ENCODE assay signal across 23 cellular contexts in genomic region chr1:182002570-182002969, GRCh38. TPM values are rescaled to one million over a fixed set of nuclear protein-coding genes. Genes with fewer than 3 reads are reported as not detected.
DNase-seq lines count a peak whose midpoint lies in the region; ATAC-seq and TF ChIP-seq lines count a peak whose summit lies in the region.
"Had no signal": no experiment of that assay in that cellular context is flagged by ENCODE, and none has a peak within 500 bp of the region (broad histone marks: within the 10 kb centered on the region; RNA-seq: fewer than 3 reads in every experiment).

No MANE protein-coding gene starts in this region.

- H3K4me1 ChIP-seq in right atrium auricular region (no peaks in the 10 kb centered on the region), left ventricle myocardium inferior (peaks cover 12% of the 10 kb centered on the region), tibial nerve (peaks cover 0 to 23% (median 5%) of the 10 kb centered on the region in 4 donors)

- 41 to 45% methylated on average over 10 of the region's 10 CpGs for WGBS in tibial nerve, 2 donors

- DNase-seq in Right ventricle myocardium inferior (ENCODE audit: missing footprints) (peak; percentile 69), right atrium auricular region (ENCODE audit: low spot score) (no peak), left ventricle myocardium inferior (no peak), tibial nerve (ENCODE audit: low spot score in 2 of 2) (no peak)
- no peak for DNase-seq in activated CD4-positive, CD25-positive, alpha-beta regulatory T cell (lab: John Stamatoyannopoulos, UW)
- no peak for DNase-seq in activated effector memory CD4-positive, alpha-beta T cell treated with anti-CD3 and anti-CD28 coated beads, Interleukin-2, amount 50 U/mL, for 16 hours
- DNase-seq: CD4-positive, alpha-beta T cell; H9; IMR-90; MM.1S; NCI-H1694; NCI-H2029 treated with DMSO at 0.1 percent for 48 hours; NCI-H446 treated with DMSO at 0.1 percent for 48 hours; NCI-H526; NCI-H82; PC-9; SHP77 treated with DMSO at 0.1 percent for 48 hours had no signal

- TF ChIP-seq CTCF in right atrium auricular region (IDR thresholded peaks at IDR 0.05) (no peak), left ventricle myocardium inferior (IDR thresholded peaks at IDR 0.05; ENCODE audit: borderline replicate concordance) (no peak), tibial nerve (IDR thresholded peaks at IDR 0.05) (no peak)

- no peak for ATAC-seq in Right ventricle myocardium inferior
- ATAC-seq in HG03095 (IDR thresholded peaks at IDR 0.05; ENCODE audit: unreplicated experiment), result no peak

- H3K4me3 ChIP-seq in right atrium auricular region, result no peak overlapping the region
- H3K4me3 ChIP-seq in left ventricle myocardium inferior, result peak overlapping the region; percentile 8
- H3K4me3 ChIP-seq in tibial nerve, result peak overlapping the region in 1 of 4 donors; percentile 4
- H3K4me3 ChIP-seq: PC-9 had no signal

- TF ChIP-seq POLR2A in tibial nerve (IDR thresholded peaks at IDR 0.05), result no peak

- no peaks in the 10 kb centered on the region for H3K27me3 ChIP-seq in right atrium auricular region
- no peaks in the 10 kb centered on the region for H3K27me3 ChIP-seq in left ventricle myocardium inferior (ENCODE audit: low read depth)
- H3K27me3 ChIP-seq in tibial nerve, result no peaks in the 10 kb centered on the region

- intact Hi-C loops in Right ventricle myocardium inferior (cut with DNase I) (no loop called here), left ventricle myocardium inferior (cut with micrococcal nuclease) (no loop called here)

- no peak for TF ChIP-seq EP300 in tibial nerve (IDR thresholded peaks at IDR 0.05)

- peaks cover 0 to 6% of the 10 kb centered on the region in 2 donors for H3K9me3 ChIP-seq in right atrium auricular region
- peaks cover 21% of the 10 kb centered on the region for H3K9me3 ChIP-seq in left ventricle myocardium inferior (replicated peaks)
- H3K9me3 ChIP-seq in tibial nerve, result peaks cover 0 to 9% (median 1%) of the 10 kb centered on the region in 4 donors

- H3K36me3 ChIP-seq in right atrium auricular region, result no peaks in the 10 kb centered on the region
- H3K36me3 ChIP-seq in left ventricle myocardium inferior, result no peaks in the 10 kb centered on the region
- H3K36me3 ChIP-seq in tibial nerve, result no peaks in the 10 kb centered on the region

- H3K27ac ChIP-seq in right atrium auricular region, result no peak overlapping the region
- peak overlapping the region; percentile 13 for H3K27ac ChIP-seq in angular gyrus (ENCODE audit: low read depth, low read length)
- H3K27ac ChIP-seq in left ventricle myocardium inferior (replicated peaks), result peak overlapping the region; percentile 82
- H3K27ac ChIP-seq in tibial nerve, result peak overlapping the region in 3 of 4 donors; percentile 21 to 77 (median 72)
- H3K27ac ChIP-seq: KMS-11, PC-9 had no signal

RNA-seq across cellular contexts. Expression of gene ZNF648, which starts 58.9 kb away (rescaled TPM):
- total RNA-seq in Right ventricle myocardium inferior (not detected), right atrium auricular region (not detected), left ventricle myocardium inferior (not detected), tibial nerve (1 to 10 TPM in 2 of 4 donors, under 1 TPM in 2; 0.20 to 1.5 (median 1.2) TPM)
- total RNA-seq: A172; CD4-positive, alpha-beta T cell; G401; IMR-90; PC-9; RPMI7951 had no signal

Comparison
In these comparisons a context has a peak if more than half of its experiments do, and no peak if none do; other contexts are left out.
1. H3K27ac ChIP-seq: peak in angular gyrus (single experiment), left ventricle myocardium inferior (single experiment) and tibial nerve (3 of 4); none in right atrium auricular region (0 of 2).